Comparison of ENCODE assay signal across 23 cellular contexts in the genomic region with DNA sequence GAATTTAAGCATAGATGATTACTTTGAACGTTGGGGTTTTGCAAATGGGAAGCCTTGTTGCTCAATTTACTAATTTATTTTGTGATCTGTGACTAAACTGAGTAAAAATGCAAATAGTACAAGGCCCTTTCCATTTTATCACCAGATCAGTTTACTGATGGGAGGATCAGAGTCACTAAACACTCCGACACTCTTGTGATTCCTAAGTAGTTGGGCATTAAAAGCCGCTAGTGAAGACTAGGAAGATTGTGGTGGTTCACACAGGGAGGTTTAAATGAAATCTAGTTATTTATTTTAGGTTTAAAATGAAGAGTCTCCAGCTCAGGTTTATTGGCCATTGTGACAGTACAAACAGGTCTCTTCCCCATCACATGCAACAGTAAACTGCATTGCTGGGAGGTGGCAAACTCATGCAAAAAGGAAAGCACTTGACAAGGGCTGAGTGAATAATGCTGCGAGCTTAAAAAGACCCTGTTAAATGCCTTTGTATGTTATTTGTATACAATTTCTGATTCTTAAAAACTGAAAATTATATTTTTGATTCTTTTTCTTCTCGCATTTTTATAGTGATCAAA.
"Had no signal": no experiment of that assay in that cellular context is flagged by ENCODE, and none has a peak within 500 bp of the region (broad histone marks: within the 10 kb centered on the region; RNA-seq: fewer than 3 reads in every experiment).

No MANE protein-coding gene starts in this region.

- H3K4me1 Mint-ChIP-seq: activated CD8-positive, alpha-beta memory T cell treated with anti-CD3 and anti-CD28 coated beads, Interleukin-2, amount 10 ng/mL, durations not matched to agents 7 days and 5 days; naive B cell had no signal

- H3K9me3 ChIP-seq: breast epithelium, esophagus muscularis mucosa, neutrophil, psoas muscle, right atrium auricular region, tibial nerve had no signal

- H3K4me3 Mint-ChIP-seq: activated CD8-positive, alpha-beta memory T cell treated with anti-CD3 and anti-CD28 coated beads, Interleukin-2, amount 10 ng/mL, durations not matched to agents 7 days and 5 days; activated CD8-positive, alpha-beta T cell treated with anti-CD3 and anti-CD28 coated beads, Interleukin-2, amount 10 ng/mL, durations not matched to agents 7 days and 5 days; activated T-cell treated with anti-CD3 and anti-CD28 coated beads, Interleukin-2, amount 50 U/mL, for 72 hours; mesothelial cell of epicardium; naive B cell; nephron progenitor cell; T-helper 1 cell treated with Interleukin-12 subunit alpha and Interleukin-12 subunit beta and Interleukin-4 antibody, amounts not matched to agents 30 μg/mL and 1 μg/mL, for 36 hours had no signal

- H3K27me3 Mint-ChIP-seq: activated CD8-positive, alpha-beta memory T cell treated with anti-CD3 and anti-CD28 coated beads, Interleukin-2, amount 10 ng/mL, durations not matched to agents 7 days and 5 days had no signal

- H3K4me1 ChIP-seq: breast epithelium, esophagus muscularis mucosa, psoas muscle, right atrium auricular region, tibial nerve had no signal

- H3K36me3 Mint-ChIP-seq: activated CD8-positive, alpha-beta memory T cell treated with anti-CD3 and anti-CD28 coated beads, Interleukin-2, amount 10 ng/mL, durations not matched to agents 7 days and 5 days; activated naive CD4-positive, alpha-beta T cell treated with anti-CD3 and anti-CD28 coated beads, Interleukin-2, amount 50 U/mL, for 72 hours; mesothelial cell of epicardium; naive B cell had no signal

- H3K36me3 ChIP-seq: breast epithelium, esophagus muscularis mucosa, neutrophil, right atrium auricular region, tibial nerve had no signal

- H3K27ac Mint-ChIP-seq: activated CD8-positive, alpha-beta memory T cell treated with anti-CD3 and anti-CD28 coated beads, Interleukin-2, amount 10 ng/mL, durations not matched to agents 7 days and 5 days; activated CD8-positive, alpha-beta T cell treated with anti-CD3 and anti-CD28 coated beads, Interleukin-2, amount 10 ng/mL, durations not matched to agents 7 days and 5 days; activated naive CD4-positive, alpha-beta T cell treated with anti-CD3 and anti-CD28 coated beads, Interleukin-2, amount 50 U/mL, for 72 hours; activated T-cell treated with anti-CD3 and anti-CD28 coated beads, Interleukin-2, amount 50 U/mL, for 72 hours; mesothelial cell of epicardium; naive B cell; nephron progenitor cell; T-helper 1 cell treated with Interleukin-12 subunit alpha and Interleukin-12 subunit beta and Interleukin-4 antibody, amounts not matched to agents 30 μg/mL and 1 μg/mL, for 36 hours had no signal

- H3K27me3 ChIP-seq: breast epithelium, neutrophil, right atrium auricular region, tibial nerve had no signal

- H3K27ac ChIP-seq: breast epithelium, esophagus muscularis mucosa, neutrophil, psoas muscle, right atrium auricular region, tibial nerve had no signal

- H3K9me3 Mint-ChIP-seq: activated naive CD4-positive, alpha-beta T cell treated with anti-CD3 and anti-CD28 coated beads, Interleukin-2, amount 50 U/mL, for 72 hours; activated T-cell treated with anti-CD3 and anti-CD28 coated beads, Interleukin-2, amount 50 U/mL, for 72 hours; mesothelial cell of epicardium; naive B cell; nephron progenitor cell; T-helper 1 cell treated with Interleukin-12 subunit alpha and Interleukin-12 subunit beta and Interleukin-4 antibody, amounts not matched to agents 30 μg/mL and 1 μg/mL, for 36 hours had no signal

- DNase-seq: activated CD4-positive, alpha-beta T cell treated with anti-CD3 and anti-CD28 coated beads for 1 hour; activated CD8-positive, alpha-beta memory T cell treated with anti-CD3 and anti-CD28 coated beads, Interleukin-2, amount 10 ng/mL, durations not matched to agents 7 days and 5 days; activated CD8-positive, alpha-beta T cell treated with anti-CD3 and anti-CD28 coated beads, Interleukin-2, amount 10 ng/mL, durations not matched to agents 7 days and 5 days; activated naive CD4-positive, alpha-beta T cell; activated T-cell treated with anti-CD3 and anti-CD28 coated beads, Interleukin-2, amount 50 U/mL, for 72 hours; central memory CD4-positive, alpha-beta T cell; foreskin melanocyte; left colon; mammary epithelial cell; naive B cell; nephron progenitor cell; psoas muscle; stimulated activated CD4-positive, alpha-beta T cell treated with anti-CD3 and anti-CD28 coated beads, Interleukin-15, amount 100 ng/mL, for 24 hours; stimulated activated naive CD4-positive, alpha-beta T cell; T-helper 9 cell had no signal

- H3K4me3 ChIP-seq: breast epithelium, esophagus muscularis mucosa, psoas muscle, right atrium auricular region, tibial nerve had no signal

- ATAC-seq: activated CD8-positive, alpha-beta memory T cell treated with anti-CD3 and anti-CD28 coated beads, Interleukin-2, amount 10 ng/mL, durations not matched to agents 7 days and 5 days; activated CD8-positive, alpha-beta T cell treated with anti-CD3 and anti-CD28 coated beads, Interleukin-2, amount 10 ng/mL, durations not matched to agents 7 days and 5 days; activated naive CD4-positive, alpha-beta T cell treated with anti-CD3 and anti-CD28 coated beads, Interleukin-2, amount 50 U/mL, for 72 hours; activated T-cell treated with anti-CD3 and anti-CD28 coated beads, Interleukin-2, amount 50 U/mL, for 72 hours; left colon; psoas muscle had no signal
